In the genomic region with DNA sequence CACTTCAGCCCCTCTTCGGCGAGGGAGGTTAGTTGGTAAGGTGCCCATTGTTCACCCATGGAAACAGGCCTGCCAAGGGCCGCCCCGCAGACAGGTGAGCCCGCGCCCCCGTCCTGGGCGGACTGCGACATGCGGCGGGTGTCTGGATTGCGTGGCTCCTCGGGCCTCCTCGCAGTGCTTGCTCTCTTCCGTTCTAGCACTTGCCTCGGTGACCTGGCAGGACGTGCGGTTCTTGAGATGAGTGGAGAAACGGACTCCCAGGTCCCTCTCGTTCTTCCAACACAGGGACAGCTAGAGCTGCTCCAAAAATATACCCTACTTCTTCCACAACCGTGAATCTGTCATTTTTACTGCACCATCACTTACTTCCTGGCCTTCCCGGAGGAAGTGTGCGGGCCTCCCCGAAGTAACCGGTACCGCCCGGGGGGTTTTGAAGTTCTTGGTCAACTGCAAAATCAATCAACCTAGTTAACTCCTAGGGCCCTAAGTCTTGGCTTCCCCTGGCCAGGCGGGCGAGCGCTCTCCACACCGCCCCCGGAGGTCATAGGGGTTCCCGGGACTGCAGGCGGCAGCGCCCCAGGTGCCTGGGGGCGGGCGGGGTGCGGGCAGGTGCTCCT, we compare ENCODE assay signal across 8 cellular contexts. TPM values are rescaled to one million over a fixed set of nuclear protein-coding genes. Genes with fewer than 3 reads are reported as not detected.
A peak's percentile ranks its signal among the peaks of the same experiment; 100 is the strongest.
DNase-seq lines count a peak whose midpoint lies in the region; ATAC-seq and TF ChIP-seq lines count a peak whose summit lies in the region.

No MANE protein-coding gene starts in this region.

- intact Hi-C loops in thyroid gland (cut with DNase I) = no loop called here

- no peak overlapping the region for H3K4me2 ChIP-seq in neuronal stem cell (ENCODE audit: insufficient read depth, low read length, poor library complexity, severe bottlenecking)

- no peak overlapping the region for H2BK5ac ChIP-seq in neuronal stem cell (ENCODE audit: low read length)

- no peak overlapping the region for H3K4ac ChIP-seq in neuronal stem cell (ENCODE audit: low read length)

- H2BK120ac ChIP-seq in neuronal stem cell (ENCODE audit: low read depth, low read length) = no peak overlapping the region

- H3K14ac ChIP-seq in neuronal stem cell (ENCODE audit: low read length) = peak overlapping the region; percentile 86

- no peak overlapping the region for H4K91ac ChIP-seq in neuronal stem cell (ENCODE audit: low read depth, low read length, poor library complexity)

- H2AFZ ChIP-seq in neuronal stem cell (ENCODE audit: low read length) = peak overlapping the region; percentile 86

- no CpG with 5 or more reads among the region's 38 CpGs for WGBS in neuronal stem cell (ENCODE audit: extremely low coverage in 2 of 2, insufficient read length in 2 of 2, insufficient replicate concordance in 1 of 2), 2 donors
- 10 to 31% methylated on average over 18 to 38 of the region's 38 CpGs for WGBS in thyroid gland, 2 donors

- H3K79me1 ChIP-seq in neuronal stem cell (ENCODE audit: low read depth, low read length) = peaks cover 4% of the 10 kb centered on the region

- H3K4me1 ChIP-seq in neuronal stem cell (ENCODE audit: control insufficient read depth in 2 of 2, insufficient read depth in 1 of 2, low read depth in 1 of 2, low read length in 2 of 2) (peaks cover 2 to 6% of the 10 kb centered on the region in 2 donors), thyroid gland (peaks cover 36% of the 10 kb centered on the region in 2 donors)

- peak; percentile 37 for ATAC-seq in esophagus mucosa

- no peaks in the 10 kb centered on the region for H3K36me3 ChIP-seq in BJ (ENCODE audit: control insufficient read depth, insufficient read depth, low read length)
- no peaks in the 10 kb centered on the region for H3K36me3 ChIP-seq in neuronal stem cell (replicated peaks in 1 of 2; ENCODE audit: control insufficient read depth in 2 of 2, insufficient read depth in 2 of 2, low read length in 2 of 2)
- no peaks in the 10 kb centered on the region for H3K36me3 ChIP-seq in thyroid gland

- TF ChIP-seq CTCF in BJ (IDR thresholded peaks at IDR 0.05; ENCODE audit: insufficient read depth, low read depth, low read length) = no peak
- TF ChIP-seq CTCF in GM20000 (IDR thresholded peaks at IDR 0.05; ENCODE audit: extremely low read depth, missing control alignments) = peak; percentile 34
- peak in 2 of 6 experiments; percentile 12 to 37 for TF ChIP-seq CTCF in thyroid gland (IDR thresholded peaks at IDR 0.05)

- H3K4me3 ChIP-seq in BJ (ENCODE audit: low read depth, low read length) = peak overlapping the region; percentile 7; the same call in 1 of the 2 replicates
- peak overlapping the region; percentile 87 for H3K4me3 ChIP-seq in Jurkat, Clone E6-1 (ENCODE audit: low read length)
- peak overlapping the region in 1 of 2 donors; percentile 50 for H3K4me3 ChIP-seq in neuronal stem cell (ENCODE audit: low read length in 2 of 2)
- H3K4me3 ChIP-seq in thyroid gland (replicated peaks in 1 of 3) = peak overlapping the region in 2 of 3 donors; percentile 57 to 82

- CTCF ChIA-PET in BJ (lab: Yijun Ruan, JAX) = no interaction called here

- peak overlapping the region; percentile 77 for H3K18ac ChIP-seq in neuronal stem cell (ENCODE audit: low read length)

- DNase-seq in BJ (ENCODE audit: low read depth) = no peak
- peak; percentile 75 for DNase-seq in GM20000 (ENCODE audit: low spot score)
- no peak for DNase-seq in Jurkat, Clone E6-1 (ENCODE audit: low read depth, low spot score)
- peak; percentile 44 for DNase-seq in activated T-cell treated with anti-CD3 and anti-CD28 coated beads for 1 hour (ENCODE audit: low read depth)
- DNase-seq in neuronal stem cell (ENCODE audit: low spot score) = no peak
- DNase-seq in thyroid gland = peak; percentile 64 to 71
- DNase-seq in OCI-M2 (lab: John Stamatoyannopoulos, UW; ENCODE audit: unreplicated experiment) = no peak

- peak overlapping the region; percentile 90 for H2AK5ac ChIP-seq in neuronal stem cell (ENCODE audit: low read depth, low read length)

- no peak overlapping the region for H2BK15ac ChIP-seq in neuronal stem cell (ENCODE audit: low read length)

- no peaks in the 10 kb centered on the region for H3K9me3 ChIP-seq in neuronal stem cell (replicated peaks in 1 of 2; ENCODE audit: control insufficient read depth in 2 of 2, insufficient read depth in 1 of 2, low read depth in 1 of 2, low read length in 2 of 2)
- H3K9me3 ChIP-seq in thyroid gland = no peaks in the 10 kb centered on the region

- POLR2A ChIA-PET in BJ (lab: Charles Lee) = no interaction called here

- no peak overlapping the region for H3K23ac ChIP-seq in neuronal stem cell (ENCODE audit: low read depth, low read length, poor library complexity)

- H2BK12ac ChIP-seq in neuronal stem cell (ENCODE audit: low read length) = no peak overlapping the region

- H3K27me3 ChIP-seq in BJ (ENCODE audit: control insufficient read depth, insufficient read depth, low read length) (no peaks in the 10 kb centered on the region), neuronal stem cell (ENCODE audit: control insufficient read depth in 3 of 3, insufficient read depth in 3 of 3, low read depth in 1 of 3, low read length in 3 of 3) (no peaks in the 10 kb centered on the region), thyroid gland (no peaks in the 10 kb centered on the region)

- peak overlapping the region; percentile 45 for H3K9ac ChIP-seq in neuronal stem cell (ENCODE audit: low read depth, low read length, poor library complexity)

- H4K8ac ChIP-seq in neuronal stem cell (ENCODE audit: low read depth, low read length) = peak overlapping the region; percentile 99

- TF ChIP-seq POLR2A in thyroid gland (IDR thresholded peaks at IDR 0.05) = no peak

- H3K27ac ChIP-seq in neuronal stem cell (replicated peaks; ENCODE audit: low read length) = no peak overlapping the region
- peak overlapping the region; percentile 93 to 97 (median 95) for H3K27ac ChIP-seq in thyroid gland

RNA-seq across cellular contexts. Expression of a gene that starts 0.7 kb away (rescaled TPM):
- 11.5 and 18.2 TPM in 2 replicates for polyA plus RNA-seq in BJ (2011; rRNA removed)
- 32.4 and 33.5 TPM in 2 replicates for polyA minus RNA-seq in BJ (2011; rRNA and poly(A)+ RNA removed)
- 21.6 TPM for polyA plus RNA-seq in Jurkat, Clone E6-1 (2012; ENCODE audit: insufficient read depth, insufficient read length)
- 22.5 TPM for total RNA-seq in esophagus mucosa
- 20.6 TPM for polyA plus RNA-seq in neuronal stem cell (2013, experiment 1 of 2)
- polyA plus RNA-seq in neuronal stem cell (2013, experiment 2 of 2) = 21.6 TPM
- 10 to 100 TPM; 57.9 to 85.9 (median 58.8) TPM for total RNA-seq in thyroid gland

Comparison
In these comparisons a context has a peak if more than half of its experiments do, and no peak if none do; other contexts are left out.
1. DNase-seq: peak in GM20000 (single experiment), activated T-cell treated with anti-CD3 and anti-CD28 coated beads for 1 hour (single experiment) and thyroid gland (2 of 2); none in BJ (single experiment), Jurkat, Clone E6-1 (single experiment), neuronal stem cell (single experiment) and OCI-M2 (single experiment).